Comparison of ENCODE assay signal across 8 cellular contexts in the genomic region with DNA sequence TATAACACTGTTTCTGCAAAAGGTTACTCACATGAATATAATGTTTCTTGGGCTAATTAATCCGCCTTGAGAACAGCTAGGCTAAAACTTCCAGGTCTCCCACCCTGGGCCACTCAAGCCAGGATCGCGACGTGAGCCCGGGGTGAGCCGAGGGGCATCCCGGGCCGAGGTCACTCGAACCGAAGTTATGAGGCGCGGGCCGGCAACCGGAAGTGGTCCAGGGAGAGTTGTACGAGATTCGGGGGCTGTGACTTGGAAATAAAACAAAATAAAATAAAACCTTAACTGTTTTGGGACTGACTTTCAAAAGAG. TPM values are rescaled to one million over a fixed set of nuclear protein-coding genes. Genes with fewer than 3 reads are reported as not detected.
DNase-seq lines count a peak whose midpoint lies in the region; ATAC-seq and TF ChIP-seq lines count a peak whose summit lies in the region.

No MANE protein-coding gene starts in this region.

- peak overlapping the region; percentile 86 for H3K4me3 ChIP-seq in SK-N-MC
- peak overlapping the region; percentile 69 to 70 for H3K4me3 ChIP-seq in foreskin fibroblast (ENCODE audit: low read depth in 1 of 2, low read length in 2 of 2)
- H3K4me3 ChIP-seq in prostate gland = peak overlapping the region; percentile 47 to 51

- ATAC-seq in GM18873 (IDR thresholded peaks at IDR 0.05; ENCODE audit: low FRiP score, unreplicated experiment) = peak; percentile 28
- peak; percentile 31 for ATAC-seq in HG02840 (IDR thresholded peaks at IDR 0.05; ENCODE audit: low FRiP score, unreplicated experiment)

- H3K27me3 ChIP-seq in prostate gland (replicated peaks; ENCODE audit: insufficient read depth) = no peaks in the 10 kb centered on the region

- peaks cover 8% of the 10 kb centered on the region; the same call in 1 of the 2 replicates for H3K36me3 ChIP-seq in SK-N-MC (ENCODE audit: insufficient read depth, low read length)
- no peaks in the 10 kb centered on the region for H3K36me3 ChIP-seq in prostate gland

- no peaks in the 10 kb centered on the region for H3K4me1 ChIP-seq in prostate gland (replicated peaks)

- peak overlapping the region; percentile 75 for H3K9ac ChIP-seq in SK-N-MC (ENCODE audit: insufficient read length)

- H3K27ac ChIP-seq in SK-N-MC (no peak overlapping the region), prostate gland (peak overlapping the region; percentile 82 to 84)

- DNase-seq in SK-N-MC (ENCODE audit: low read depth, low spot score) = no peak
- no peak for DNase-seq in foreskin fibroblast
- DNase-seq in prostate gland (ENCODE audit: low spot score) = no peak
- no peak for DNase-seq in DMS 273 (lab: John Stamatoyannopoulos, UW; ENCODE audit: unreplicated experiment)
- DNase-seq in activated CD4-positive, CD25-positive, alpha-beta regulatory T cell (lab: John Stamatoyannopoulos, UW) = no peak
- no peak for DNase-seq in mucosa of gallbladder (ENCODE audit: low spot score)

- TF ChIP-seq POLR2A in prostate gland (IDR thresholded peaks at IDR 0.05) = no peak

- 0% methylated on average over 14 of the region's 16 CpGs for WGBS in prostate gland

- intact Hi-C loops in prostate gland (cut with DNase I) = loop anchor here (5.0 kb wide), 1 partner anchor 88 kb away; no protein-coding TSS in a partner anchor

- TF ChIP-seq CTCF in foreskin fibroblast (IDR thresholded peaks at IDR 0.05; ENCODE audit: low read depth, low read length) = no peak
- no peak for TF ChIP-seq CTCF in prostate gland (IDR thresholded peaks at IDR 0.05)

- no peaks in the 10 kb centered on the region for H3K9me3 ChIP-seq in SK-N-MC (ENCODE audit: low read depth, low read length)
- H3K9me3 ChIP-seq in prostate gland = no peaks in the 10 kb centered on the region

RNA-seq across cellular contexts. Expression of a gene that starts 0.3 kb away (rescaled TPM):
- 10 to 100 TPM; 23.2 to 27.4 TPM for total RNA-seq in prostate gland
- total RNA-seq in mucosa of gallbladder = 10.1 TPM

RNA-seq across cellular contexts. Expression of a gene that starts 0.3 kb away (rescaled TPM):
- 10 to 100 TPM in 1 of 2 donors, under 1 TPM in 1; 0.36 to 15.8 TPM for total RNA-seq in prostate gland
- total RNA-seq in mucosa of gallbladder = 18.7 TPM

RNA-seq across cellular contexts. Expression of a gene that starts 0.7 kb away (rescaled TPM):
- total RNA-seq in prostate gland (10 to 100 TPM in 1 of 2 donors, 1 to 10 TPM in 1; 10.0 to 19.3 TPM), mucosa of gallbladder (15.5 TPM)

RNA-seq across cellular contexts. Expression of a gene that starts 44.0 kb away (rescaled TPM):
- 10 to 100 TPM; 47.0 to 72.7 TPM for total RNA-seq in prostate gland
- 82.7 TPM for total RNA-seq in mucosa of gallbladder

RNA-seq across cellular contexts. Expression of a gene that starts 48.1 kb away (rescaled TPM):
- total RNA-seq in prostate gland = 10 to 100 TPM; 13.2 to 39.1 TPM
- total RNA-seq in mucosa of gallbladder = 5.5 TPM
